Comparison of ENCODE assay signal across 26 cellular contexts in genomic region chr11:33444835-33445594, GRCh38.
DNase-seq lines count a peak whose midpoint lies in the region; ATAC-seq and TF ChIP-seq lines count a peak whose summit lies in the region.
"Had no signal": no experiment of that assay in that cellular context is flagged by ENCODE, and none has a peak within 500 bp of the region (broad histone marks: within the 10 kb centered on the region; RNA-seq: fewer than 3 reads in every experiment).

No MANE protein-coding gene starts in this region.

- no peak overlapping the region for H2AK5ac ChIP-seq in neuronal stem cell (ENCODE audit: low read depth, low read length)

- no peaks in the 10 kb centered on the region for H3K9me2 ChIP-seq in OCI-LY7 (ENCODE audit: insufficient read depth, low read length)

- H2BK15ac ChIP-seq in neuronal stem cell (ENCODE audit: low read length), result peak overlapping the region; percentile 67

- no peak overlapping the region for H3K4me3 Mint-ChIP-seq in effector memory CD8-positive, alpha-beta T cell
- H3K4me3 Mint-ChIP-seq: activated naive CD8-positive, alpha-beta T cell treated with anti-CD3 and anti-CD28 coated beads, Interleukin-2, amount 50 U/mL, for 24 hours; CD4-positive, alpha-beta T cell; nephron progenitor cell; stimulated activated naive CD8-positive, alpha-beta T cell treated with anti-CD3 and anti-CD28 coated beads, Interleukin-15, Interleukin-2, amounts not matched to agents 100 ng/mL and 50 ng/mL, for 24 hours had no signal

- CTCF ChIA-PET in OCI-LY7 (lab: Charles Lee; ENCODE audit: unreplicated experiment), result no interaction called here

- H4K8ac ChIP-seq in neuronal stem cell (ENCODE audit: low read depth, low read length), result no peak overlapping the region

- H3K18ac ChIP-seq in neuronal stem cell (ENCODE audit: low read length), result no peak overlapping the region

- H3K79me1 ChIP-seq in neuronal stem cell (ENCODE audit: low read depth, low read length), result no peaks in the 10 kb centered on the region

- no peak overlapping the region for H3K14ac ChIP-seq in neuronal stem cell (ENCODE audit: low read length)

- no peaks in the 10 kb centered on the region for H3K4me1 Mint-ChIP-seq in effector memory CD8-positive, alpha-beta T cell (ENCODE audit: low read depth in 2 of 2)
- H3K4me1 Mint-ChIP-seq: activated naive CD8-positive, alpha-beta T cell treated with anti-CD3 and anti-CD28 coated beads, Interleukin-2, amount 50 U/mL, for 24 hours; nephron progenitor cell had no signal

- H2BK12ac ChIP-seq in neuronal stem cell (ENCODE audit: low read length), result no peak overlapping the region

- no peak overlapping the region for H3K4ac ChIP-seq in neuronal stem cell (ENCODE audit: low read length)

- no peak overlapping the region for H2BK5ac ChIP-seq in neuronal stem cell (ENCODE audit: low read length)

- BruUV-seq in OCI-LY7 (replicated peaks; lab: Mats Ljungman, UMichigan), result no TSS peak

- H4K20me1 ChIP-seq in OCI-LY7 (ENCODE audit: insufficient read depth, low read length), result no peaks in the 10 kb centered on the region

- no peak overlapping the region for H3K27ac Mint-ChIP-seq in effector memory CD8-positive, alpha-beta T cell
- H3K27ac Mint-ChIP-seq: activated naive CD8-positive, alpha-beta T cell treated with anti-CD3 and anti-CD28 coated beads, Interleukin-2, amount 50 U/mL, for 24 hours; CD4-positive, alpha-beta T cell; nephron progenitor cell; stimulated activated naive CD8-positive, alpha-beta T cell treated with anti-CD3 and anti-CD28 coated beads, Interleukin-15, Interleukin-2, amounts not matched to agents 100 ng/mL and 50 ng/mL, for 24 hours had no signal

- peaks cover 2% of the 10 kb centered on the region; the same call in 1 of the 2 replicates for H3K36me3 ChIP-seq in OCI-LY7 (ENCODE audit: insufficient read depth, low read length)
- H3K36me3 ChIP-seq in neuronal stem cell (replicated peaks in 1 of 2; ENCODE audit: control insufficient read depth in 2 of 2, insufficient read depth in 2 of 2, low read length in 2 of 2), result no peaks in the 10 kb centered on the region
- H3K36me3 ChIP-seq: cardiac muscle cell, HAP-1, transverse colon, WERI-Rb-1 had no signal

- H3K79me2 ChIP-seq in OCI-LY7 (ENCODE audit: insufficient read depth, low read depth, low read length), result peaks cover 72% of the 10 kb centered on the region

- no peak overlapping the region for H4K91ac ChIP-seq in neuronal stem cell (ENCODE audit: low read depth, low read length, poor library complexity)

- no peak overlapping the region for H2BK120ac ChIP-seq in neuronal stem cell (ENCODE audit: low read depth, low read length)

- H3K9ac ChIP-seq in neuronal stem cell (ENCODE audit: low read depth, low read length, poor library complexity), result no peak overlapping the region

- DNase-seq in EH (ENCODE audit: low read depth), result peak; percentile 30
- DNase-seq in OCI-LY7 (ENCODE audit: low spot score), result no peak
- peak; percentile 42 for DNase-seq in dermis blood vessel endothelial cell
- DNase-seq in neuronal stem cell (ENCODE audit: low spot score), result no peak
- no peak for DNase-seq in effector memory CD8-positive, alpha-beta T cell
- DNase-seq in coronary artery (ENCODE audit: low spot score), result no peak
- DNase-seq: activated CD8-positive, alpha-beta memory T cell treated with anti-CD3 and anti-CD28 coated beads, Interleukin-2, amount 50 U/mL, for 48 hours; activated effector memory CD4-positive, alpha-beta T cell treated with Interleukin-2 at 50 U/mL for 16 hours; activated naive CD8-positive, alpha-beta T cell treated with anti-CD3 and anti-CD28 coated beads, Interleukin-2, amount 50 U/mL, for 24 hours; CD4-positive, alpha-beta T cell; DMS 273 treated with DMSO at 0.1 percent for 48 hours; NCI-H1436; NCI-H82; nephron progenitor cell; psoas muscle; stimulated activated CD4-positive, alpha-beta T cell treated with anti-CD3 and anti-CD28 coated beads, Interleukin-4, amount 100 ng/mL, for 24 hours; T-helper 2 cell; transverse colon; WERI-Rb-1 had no signal

- ATAC-seq in GM18858 (IDR thresholded peaks at IDR 0.05; ENCODE audit: unreplicated experiment) (no peak), GM19455 (IDR thresholded peaks at IDR 0.05; ENCODE audit: unreplicated experiment) (no peak)
- ATAC-seq in effector memory CD8-positive, alpha-beta T cell (replicated peaks), result no peak
- ATAC-seq: activated naive CD8-positive, alpha-beta T cell treated with anti-CD3 and anti-CD28 coated beads, Interleukin-2, amount 50 U/mL, for 24 hours; PC-3; psoas muscle had no signal

- H3K36me3 Mint-ChIP-seq in effector memory CD8-positive, alpha-beta T cell (ENCODE audit: insufficient read depth), result no peaks in the 10 kb centered on the region

- no peak overlapping the region for H3K4me3 ChIP-seq in OCI-LY7 (ENCODE audit: low read depth, low read length, poor library complexity, severe bottlenecking)
- H3K4me3 ChIP-seq in neuronal stem cell (ENCODE audit: low read length in 2 of 2), result no peak overlapping the region
- H3K4me3 ChIP-seq in coronary artery, result no peak overlapping the region
- H3K4me3 ChIP-seq: cardiac muscle cell, dorsolateral prefrontal cortex, HAP-1, psoas muscle, transverse colon had no signal

- peaks cover 5% of the 10 kb centered on the region; the same call in 1 of the 2 replicates for H3K9me3 ChIP-seq in OCI-LY7 (ENCODE audit: low read length)
- H3K9me3 ChIP-seq in neuronal stem cell (replicated peaks in 1 of 2; ENCODE audit: control insufficient read depth in 2 of 2, insufficient read depth in 1 of 2, low read depth in 1 of 2, low read length in 2 of 2), result no peaks in the 10 kb centered on the region
- H3K9me3 ChIP-seq: HAP-1, psoas muscle, transverse colon had no signal

- intact Hi-C loops in OCI-LY7 (cut with micrococcal nuclease; ENCODE audit: unreplicated experiment), result no loop called here

- H3K4me1 ChIP-seq in OCI-LY7 (ENCODE audit: insufficient read depth, low read length, poor library complexity, severe bottlenecking) (peaks cover 42% of the 10 kb centered on the region), neuronal stem cell (ENCODE audit: control insufficient read depth in 2 of 2, insufficient read depth in 1 of 2, low read depth in 1 of 2, low read length in 2 of 2) (no peaks in the 10 kb centered on the region)
- H3K4me1 ChIP-seq: psoas muscle, transverse colon had no signal

- H3K4me2 ChIP-seq in OCI-LY7 (ENCODE audit: low read length), result peak overlapping the region; percentile 47
- H3K4me2 ChIP-seq in neuronal stem cell (ENCODE audit: insufficient read depth, low read length, poor library complexity, severe bottlenecking), result no peak overlapping the region

- no peak overlapping the region for H3K23ac ChIP-seq in neuronal stem cell (ENCODE audit: low read depth, low read length, poor library complexity)

- TF ChIP-seq CTCF in OCI-LY7 (conservative IDR thresholded peaks at IDR 0.05; ENCODE audit: low read length) (no peak), coronary artery (IDR thresholded peaks at IDR 0.05) (no peak)

- H3K27me3 ChIP-seq in neuronal stem cell (ENCODE audit: control insufficient read depth in 3 of 3, insufficient read depth in 3 of 3, low read depth in 1 of 3, low read length in 3 of 3), result no peaks in the 10 kb centered on the region
- H3K27me3 ChIP-seq: cardiac muscle cell, dorsolateral prefrontal cortex, transverse colon had no signal

- peak overlapping the region; percentile 59 for H3K27ac ChIP-seq in OCI-LY7 (ENCODE audit: low read depth, low read length, poor library complexity, severe bottlenecking)
- no peak overlapping the region for H3K27ac ChIP-seq in neuronal stem cell (replicated peaks; ENCODE audit: low read length)
- no peak overlapping the region for H3K27ac ChIP-seq in coronary artery
- H3K27ac ChIP-seq: cardiac muscle cell, psoas muscle, transverse colon, WERI-Rb-1 had no signal

- POLR2A ChIA-PET in OCI-LY7 (lab: Charles Lee), result interaction anchor here (0.7 to 3.5 kb wide), 6 partner anchors 9 to 33 kb away, joined by 3 to 15 read pairs (median 4); no protein-coding TSS in a partner anchor

- peaks cover 6 to 23% of the 10 kb centered on the region in 2 donors for H3K27me3 Mint-ChIP-seq in effector memory CD8-positive, alpha-beta T cell

- WGBS in neuronal stem cell (ENCODE audit: extremely low coverage in 2 of 2, insufficient read length in 2 of 2, insufficient replicate concordance in 1 of 2), 2 donors, result no CpG with 5 or more reads among the region's 4 CpGs

- H2AFZ ChIP-seq in OCI-LY7 (ENCODE audit: low read length) (no peak overlapping the region; the same call in 1 of the 2 replicates), neuronal stem cell (ENCODE audit: low read length) (no peak overlapping the region)

- no peaks in the 10 kb centered on the region for H3K9me3 Mint-ChIP-seq in effector memory CD8-positive, alpha-beta T cell
- H3K9me3 Mint-ChIP-seq: activated naive CD8-positive, alpha-beta T cell treated with anti-CD3 and anti-CD28 coated beads, Interleukin-2, amount 50 U/mL, for 24 hours; stimulated activated naive CD8-positive, alpha-beta T cell treated with anti-CD3 and anti-CD28 coated beads, Interleukin-15, Interleukin-2, amounts not matched to agents 100 ng/mL and 50 ng/mL, for 24 hours had no signal

Comparison
In these comparisons a context has a peak if more than half of its experiments do, and no peak if none do; other contexts are left out.
1. DNase-seq: peak in EH (single experiment) and dermis blood vessel endothelial cell (single experiment); none in OCI-LY7 (single experiment), neuronal stem cell (single experiment), effector memory CD8-positive, alpha-beta T cell (0 of 3) and coronary artery (single experiment).